In genomic region chr17:48636177-48637018, GRCh38 we compare ENCODE assay signal across 8 cellular contexts. TPM values are rescaled to one million over a fixed set of nuclear protein-coding genes. Genes with fewer than 3 reads are reported as not detected.
DNase-seq lines count a peak whose midpoint lies in the region; ATAC-seq and TF ChIP-seq lines count a peak whose summit lies in the region.

No MANE protein-coding gene starts in this region.

- H3K4me3 Mint-ChIP-seq in natural killer cell treated with Interleukin-12 subunit alpha and Interleukin-12 subunit beta and Interleukin-15 and Interleukin-18, amount 100 ng/mL, for 72 hours, result peak overlapping the region; percentile 30

- CTCF ChIA-PET in A673 (lab: Charles Lee), result interaction anchor here (0.5 to 1.2 kb wide), 27 partner anchors 10 to 563 kb away, joined by 3 to 20 read pairs (median 4); partner anchors contain the start of genes HOXB8 and HOXB9

- intact Hi-C loops in A673 (cut with micrococcal nuclease; ENCODE audit: unreplicated experiment), result no loop called here

- H3K27ac Mint-ChIP-seq in natural killer cell treated with Interleukin-12 subunit alpha and Interleukin-12 subunit beta and Interleukin-15 and Interleukin-18, amount 100 ng/mL, for 72 hours, result peak overlapping the region in 1 of 2 donors; percentile 21

- peak; percentile 70 for ATAC-seq in GM19035 (IDR thresholded peaks at IDR 0.05; ENCODE audit: unreplicated experiment)
- ATAC-seq in natural killer cell treated with Interleukin-12 subunit alpha and Interleukin-12 subunit beta and Interleukin-15 and Interleukin-18, amount 100 ng/mL, for 72 hours, result peak; percentile 80 to 86
- ATAC-seq in GM21360 (IDR thresholded peaks at IDR 0.05; ENCODE audit: unreplicated experiment), result no peak

- peaks cover 11 to 12% of the 10 kb centered on the region in 2 donors for H3K4me1 Mint-ChIP-seq in natural killer cell treated with Interleukin-12 subunit alpha and Interleukin-12 subunit beta and Interleukin-15 and Interleukin-18, amount 100 ng/mL, for 72 hours (ENCODE audit: low read depth in 2 of 2)

- H3K36me3 ChIP-seq in A673 (ENCODE audit: insufficient read depth, low read length, poor library complexity, severe bottlenecking), result no peaks in the 10 kb centered on the region

- POLR2A ChIA-PET in A673 (lab: Charles Lee; ENCODE audit: low non-redundant PET), result no interaction called here

- H3K27me3 ChIP-seq in A673 (replicated peaks; ENCODE audit: insufficient read depth, low read depth, low read length, poor library complexity), result peaks cover 3% of the 10 kb centered on the region

- peaks cover 40 to 50% of the 10 kb centered on the region in 2 donors for H3K27me3 Mint-ChIP-seq in natural killer cell treated with Interleukin-12 subunit alpha and Interleukin-12 subunit beta and Interleukin-15 and Interleukin-18, amount 100 ng/mL, for 72 hours

- H3K9me3 ChIP-seq in A673 (ENCODE audit: low read depth, low read length, poor library complexity, severe bottlenecking), result no peaks in the 10 kb centered on the region

- TF ChIP-seq CTCF in A673 (conservative IDR thresholded peaks at IDR 0.05; ENCODE audit: low read depth, low read length) (peak; percentile 88), epithelial cell of esophagus (IDR thresholded peaks at IDR 0.05; ENCODE audit: insufficient read depth, low read depth, low read length, missing control alignments) (peak; percentile 35)

- DNase-seq in A673 (ENCODE audit: low spot score) (peak; percentile 93), NCI-H2107 (lab: John Stamatoyannopoulos, UW) (peak; percentile 27), epithelial cell of esophagus (ENCODE audit: low read depth) (peak; percentile 37), ureter (ENCODE audit: low spot score) (peak; percentile 79)
- peak; percentile 47 to 54 for DNase-seq in activated CD4-positive, alpha-beta T cell treated with anti-CD3 and anti-CD28 coated beads, Interleukin-2, amount 50 U/mL, for 24 hours (ENCODE audit: low read depth in 1 of 2, low spot score in 1 of 2)
- DNase-seq in natural killer cell treated with Interleukin-12 subunit alpha and Interleukin-12 subunit beta and Interleukin-15 and Interleukin-18, amount 100 ng/mL, for 72 hours (ENCODE audit: low spot score), result peak; percentile 79

- H3K4me3 ChIP-seq in A673 (ENCODE audit: low read depth, low read length, poor library complexity, severe bottlenecking) (no peak overlapping the region), epithelial cell of esophagus (ENCODE audit: low read length) (no peak overlapping the region)

- no peaks in the 10 kb centered on the region for H3K9me3 Mint-ChIP-seq in natural killer cell treated with Interleukin-12 subunit alpha and Interleukin-12 subunit beta and Interleukin-15 and Interleukin-18, amount 100 ng/mL, for 72 hours

- no peaks in the 10 kb centered on the region for H3K4me1 ChIP-seq in A673 (ENCODE audit: insufficient read depth, low read length, poor library complexity, severe bottlenecking)

- BruUV-seq in A673 (replicated peaks; lab: Mats Ljungman, UMichigan), result no TSS peak

- no peak overlapping the region for H3K27ac ChIP-seq in A673 (ENCODE audit: low read depth, low read length, poor library complexity, severe bottlenecking)

- no peaks in the 10 kb centered on the region for H3K36me3 Mint-ChIP-seq in natural killer cell treated with Interleukin-12 subunit alpha and Interleukin-12 subunit beta and Interleukin-15 and Interleukin-18, amount 100 ng/mL, for 72 hours

RNA-seq across cellular contexts. Expression of gene HOXB9, which starts 10.2 kb away (rescaled TPM):
- total RNA-seq in A673 (2021) (8.2 and 14.6 TPM in 2 replicates), ureter (33.2 TPM)
- 1 to 10 TPM in 1 of 2 donors, under 1 TPM in 1; 0.78 to 2.7 TPM for total RNA-seq in natural killer cell treated with Interleukin-12 subunit alpha and Interleukin-12 subunit beta and Interleukin-15 and Interleukin-18, amount 100 ng/mL, for 72 hours

RNA-seq across cellular contexts. Expression of gene HOXB8, which starts 21.3 kb away (rescaled TPM):
- total RNA-seq in A673 (2021) (13.1 and 16.3 TPM in 2 replicates), ureter (56.2 TPM)
- total RNA-seq in natural killer cell treated with Interleukin-12 subunit alpha and Interleukin-12 subunit beta and Interleukin-15 and Interleukin-18, amount 100 ng/mL, for 72 hours, result not detected

RNA-seq across cellular contexts. Expression of gene HOXB7, which starts 25.6 kb away (rescaled TPM):
- 32.2 and 37.9 TPM in 2 replicates for total RNA-seq in A673 (2021)
- total RNA-seq in natural killer cell treated with Interleukin-12 subunit alpha and Interleukin-12 subunit beta and Interleukin-15 and Interleukin-18, amount 100 ng/mL, for 72 hours, result 1 to 10 TPM; 1.1 to 2.7 TPM
- 28.9 TPM for total RNA-seq in ureter

RNA-seq across cellular contexts. Expression of gene HOXB6, which starts 31.6 kb away (rescaled TPM):
- total RNA-seq in A673 (2021) (19.8 and 27.6 TPM in 2 replicates), ureter (111 TPM)
- 1 to 10 TPM; 1.9 to 2.2 TPM for total RNA-seq in natural killer cell treated with Interleukin-12 subunit alpha and Interleukin-12 subunit beta and Interleukin-15 and Interleukin-18, amount 100 ng/mL, for 72 hours

RNA-seq across cellular contexts. Expression of gene HOXB5, which starts 42.8 kb away (rescaled TPM):
- 5.9 and 6.4 TPM in 2 replicates for total RNA-seq in A673 (2021)
- total RNA-seq in natural killer cell treated with Interleukin-12 subunit alpha and Interleukin-12 subunit beta and Interleukin-15 and Interleukin-18, amount 100 ng/mL, for 72 hours, result under 1 TPM in 1 of 2 donors, not detected in 1; 0.70 TPM
- 30.1 TPM for total RNA-seq in ureter

Comparison
In these comparisons a context has a peak if more than half of its experiments do, and no peak if none do; other contexts are left out.
1. DNase-seq: peak in every context shown above with its lines; median percentile 93 in A673; 79 in natural killer cell treated with Interleukin-12 subunit alpha and Interleukin-12 subunit beta and Interleukin-15 and Interleukin-18, amount 100 ng/mL, for 72 hours; 79 in ureter; 50 in activated CD4-positive, alpha-beta T cell treated with anti-CD3 and anti-CD28 coated beads, Interleukin-2, amount 50 U/mL, for 24 hours; 37 in epithelial cell of esophagus; 27 in NCI-H2107.